In the genomic region with DNA sequence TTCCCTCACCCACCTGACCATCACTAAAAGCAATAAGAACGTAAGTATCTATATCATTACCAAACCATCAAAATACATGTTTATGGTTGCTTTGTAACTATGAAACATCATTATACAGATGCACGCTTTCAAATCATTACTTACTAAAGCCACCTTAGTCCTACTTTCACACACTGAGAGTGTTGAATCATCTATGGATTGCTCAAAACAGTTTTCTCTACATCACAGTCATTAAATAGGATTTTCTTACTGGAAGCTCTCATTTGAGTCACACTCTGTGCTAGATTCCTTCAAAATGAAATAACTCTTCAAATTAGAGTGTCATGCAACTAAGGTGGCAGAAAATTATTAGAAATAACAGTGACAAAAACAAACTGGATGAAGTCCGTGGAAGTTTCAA, we compare ENCODE assay signal across 24 cellular contexts.
"Had no signal": no experiment of that assay in that cellular context is flagged by ENCODE, and none has a peak within 500 bp of the region (broad histone marks: within the 10 kb centered on the region; RNA-seq: fewer than 3 reads in every experiment).

No MANE protein-coding gene starts in this region.

- H3K27ac ChIP-seq: ascending aorta, body of pancreas, KMS-11 had no signal

- H3K9ac ChIP-seq: KMS-11 had no signal

- H3K4me1 Mint-ChIP-seq: activated B cell treated with CpG ODN at 0.5 μM for 24 hours; activated CD4-positive, alpha-beta T cell treated with anti-CD3 and anti-CD28 coated beads, Interleukin-2, amount 10 ng/mL, durations not matched to agents 24 days and 14 days; activated CD8-positive, alpha-beta memory T cell treated with anti-CD3 and anti-CD28 coated beads, Interleukin-2, amount 10 ng/mL, durations not matched to agents 7 days and 5 days; activated naive CD8-positive, alpha-beta T cell treated with anti-CD3 and anti-CD28 coated beads, Interleukin-2, amount 10 ng/mL, durations not matched to agents 7 days and 5 days; T-helper 17 cell had no signal

- DNase-seq: activated B cell treated with CpG ODN at 0.5 μM for 24 hours; activated CD4-positive, alpha-beta T cell treated with anti-CD3 and anti-CD28 coated beads for 1 hour; activated CD4-positive, alpha-beta T cell treated with anti-CD3 and anti-CD28 coated beads, Interleukin-2, amount 10 ng/mL, durations not matched to agents 24 days and 14 days; activated CD4-positive, alpha-beta T cell treated with anti-CD3 and anti-CD28 coated beads, Interleukin-2, amount 50 U/mL, for 48 hours; activated CD8-positive, alpha-beta memory T cell treated with anti-CD3 and anti-CD28 coated beads, Interleukin-2, amount 10 ng/mL, durations not matched to agents 7 days and 5 days; activated naive CD4-positive, alpha-beta T cell treated with anti-CD3 and anti-CD28 coated beads, Interleukin-2, amount 50 U/mL, for 16 hours; activated naive CD8-positive, alpha-beta T cell treated with anti-CD3 and anti-CD28 coated beads, Interleukin-2, amount 10 ng/mL, durations not matched to agents 7 days and 5 days; activated T-cell treated with anti-CD3 and anti-CD28 coated beads, Interleukin-2, amount 50 U/mL, for 24 hours; amniotic stem cell; body of pancreas; NCI-H1092; NCI-H1417; NCI-H1930; NCI-H2171; NCI-H2227 treated with DMSO at 0.1 percent for 48 hours; NCI-H446 treated with DMSO at 0.1 percent for 48 hours; NCI-H526 treated with DMSO at 0.1 percent for 48 hours; NCI-H82; PC-3; SHP77 treated with DMSO at 0.1 percent for 48 hours; T-helper 17 cell; T-helper 9 cell had no signal

- H3K27me3 Mint-ChIP-seq: activated B cell treated with CpG ODN at 0.5 μM for 24 hours; activated CD4-positive, alpha-beta T cell treated with anti-CD3 and anti-CD28 coated beads, Interleukin-2, amount 10 ng/mL, durations not matched to agents 24 days and 14 days; activated CD8-positive, alpha-beta memory T cell treated with anti-CD3 and anti-CD28 coated beads, Interleukin-2, amount 10 ng/mL, durations not matched to agents 7 days and 5 days; activated naive CD8-positive, alpha-beta T cell treated with anti-CD3 and anti-CD28 coated beads, Interleukin-2, amount 10 ng/mL, durations not matched to agents 7 days and 5 days; activated T-cell treated with anti-CD3 and anti-CD28 coated beads, Interleukin-2, amount 50 U/mL, for 24 hours; T-helper 17 cell had no signal

- H3K9me3 ChIP-seq: ascending aorta, body of pancreas had no signal

- H3K36me3 Mint-ChIP-seq: activated CD8-positive, alpha-beta memory T cell treated with anti-CD3 and anti-CD28 coated beads, Interleukin-2, amount 10 ng/mL, durations not matched to agents 7 days and 5 days; activated naive CD8-positive, alpha-beta T cell treated with anti-CD3 and anti-CD28 coated beads, Interleukin-2, amount 10 ng/mL, durations not matched to agents 7 days and 5 days had no signal

- ATAC-seq: activated CD8-positive, alpha-beta memory T cell treated with anti-CD3 and anti-CD28 coated beads, Interleukin-2, amount 10 ng/mL, durations not matched to agents 7 days and 5 days; body of pancreas; PC-3; T-helper 17 cell had no signal

- H3K27me3 ChIP-seq: ascending aorta, body of pancreas had no signal

- H3K36me3 ChIP-seq: ascending aorta had no signal

- H3K4me3 Mint-ChIP-seq: activated B cell treated with CpG ODN at 0.5 μM for 24 hours; activated CD4-positive, alpha-beta T cell treated with anti-CD3 and anti-CD28 coated beads, Interleukin-2, amount 10 ng/mL, durations not matched to agents 24 days and 14 days; activated CD8-positive, alpha-beta memory T cell treated with anti-CD3 and anti-CD28 coated beads, Interleukin-2, amount 10 ng/mL, durations not matched to agents 7 days and 5 days; activated naive CD8-positive, alpha-beta T cell treated with anti-CD3 and anti-CD28 coated beads, Interleukin-2, amount 10 ng/mL, durations not matched to agents 7 days and 5 days; activated T-cell treated with anti-CD3 and anti-CD28 coated beads, Interleukin-2, amount 50 U/mL, for 24 hours; T-helper 17 cell had no signal

- H3K4me2 ChIP-seq: KMS-11 had no signal

- H3K27ac Mint-ChIP-seq: activated B cell treated with CpG ODN at 0.5 μM for 24 hours; activated CD4-positive, alpha-beta T cell treated with anti-CD3 and anti-CD28 coated beads, Interleukin-2, amount 10 ng/mL, durations not matched to agents 24 days and 14 days; activated CD8-positive, alpha-beta memory T cell treated with anti-CD3 and anti-CD28 coated beads, Interleukin-2, amount 10 ng/mL, durations not matched to agents 7 days and 5 days; activated naive CD8-positive, alpha-beta T cell treated with anti-CD3 and anti-CD28 coated beads, Interleukin-2, amount 10 ng/mL, durations not matched to agents 7 days and 5 days; activated T-cell treated with anti-CD3 and anti-CD28 coated beads, Interleukin-2, amount 50 U/mL, for 24 hours; T-helper 17 cell had no signal

- H3K4me3 ChIP-seq: ascending aorta, body of pancreas had no signal

- H3K4me1 ChIP-seq: ascending aorta, body of pancreas had no signal

- H3K9me3 Mint-ChIP-seq: activated CD4-positive, alpha-beta T cell treated with anti-CD3 and anti-CD28 coated beads, Interleukin-2, amount 10 ng/mL, durations not matched to agents 24 days and 14 days; activated naive CD8-positive, alpha-beta T cell treated with anti-CD3 and anti-CD28 coated beads, Interleukin-2, amount 10 ng/mL, durations not matched to agents 7 days and 5 days; activated T-cell treated with anti-CD3 and anti-CD28 coated beads, Interleukin-2, amount 50 U/mL, for 24 hours had no signal
